Comparison of ENCODE assay signal across 8 cellular contexts in genomic region chr7:106779877-106780276, GRCh38.
DNase-seq lines count a peak whose midpoint lies in the region; ATAC-seq and TF ChIP-seq lines count a peak whose summit lies in the region.

No MANE protein-coding gene starts in this region.

- no peak overlapping the region for H3K4me3 Mint-ChIP-seq in activated naive CD8-positive, alpha-beta T cell treated with anti-CD3 and anti-CD28 coated beads, Interleukin-2, amount 50 U/mL, for 24 hours
- no peak overlapping the region for H3K4me3 Mint-ChIP-seq in activated naive CD8-positive, alpha-beta T cell treated with anti-CD3 and anti-CD28 coated beads for 36 hours
- H3K4me3 Mint-ChIP-seq in activated T-cell treated with anti-CD3 and anti-CD28 coated beads, Interleukin-2, amount 50 U/mL, for 4 hours, result no peak overlapping the region

- H3K9me3 ChIP-seq in transverse colon, result no peaks in the 10 kb centered on the region

- intact Hi-C loops in transverse colon (cut with DNase I; ENCODE audit: low total_unique reads), result no loop called here

- peaks cover 19% of the 10 kb centered on the region for H3K4me1 Mint-ChIP-seq in activated naive CD8-positive, alpha-beta T cell treated with anti-CD3 and anti-CD28 coated beads, Interleukin-2, amount 50 U/mL, for 24 hours
- peaks cover 8% of the 10 kb centered on the region for H3K4me1 Mint-ChIP-seq in activated naive CD8-positive, alpha-beta T cell treated with anti-CD3 and anti-CD28 coated beads for 36 hours
- peaks cover 7% of the 10 kb centered on the region for H3K4me1 Mint-ChIP-seq in activated T-cell treated with anti-CD3 and anti-CD28 coated beads, Interleukin-2, amount 50 U/mL, for 4 hours (ENCODE audit: low read depth)

- peaks cover 0 to 7% (median 2%) of the 10 kb centered on the region in 4 donors for H3K4me1 ChIP-seq in transverse colon

- TF ChIP-seq CTCF in NB4 (IDR thresholded peaks at IDR 0.05; ENCODE audit: low read depth, low read length) (peak; percentile 28), transverse colon (IDR thresholded peaks at IDR 0.05) (peak in 3 of 5 experiments; percentile 17 to 58 (median 25)), foreskin fibroblast (IDR thresholded peaks at IDR 0.05; ENCODE audit: low read depth, low read length) (no peak)

- DNase-seq in activated naive CD8-positive, alpha-beta T cell treated with anti-CD3 and anti-CD28 coated beads, Interleukin-2, amount 50 U/mL, for 24 hours, result no peak
- DNase-seq in activated naive CD8-positive, alpha-beta T cell treated with anti-CD3 and anti-CD28 coated beads for 36 hours, result no peak
- peak; percentile 29 for DNase-seq in NB4 (ENCODE audit: low read depth)
- DNase-seq in erythroblast (lab: John Stamatoyannopoulos, UW), result peak; percentile 12 to 29
- DNase-seq in transverse colon, result peak; percentile 69
- no peak for DNase-seq in HCEC 1CT
- no peak for DNase-seq in activated T-cell treated with anti-CD3 and anti-CD28 coated beads, Interleukin-2, amount 50 U/mL, for 4 hours
- DNase-seq in foreskin fibroblast, result no peak

- H3K36me3 ChIP-seq in transverse colon, result no peaks in the 10 kb centered on the region

- no peak overlapping the region for H3K27ac ChIP-seq in transverse colon

- H3K27me3 ChIP-seq in transverse colon, result no peaks in the 10 kb centered on the region

- whole genome bisulfite sequencing in transverse colon (ENCODE audit: low coverage in 1 of 2), 2 donors, result 71% methylated on average over 4 of the region's 4 CpGs; no CpG with 5 or more reads in 1 of the 2 donors

- H3K4me3 ChIP-seq in NB4 (ENCODE audit: low read depth, low read length) (no peak overlapping the region), transverse colon (no peak overlapping the region), foreskin fibroblast (ENCODE audit: low read depth in 1 of 2, low read length in 2 of 2) (no peak overlapping the region)

- H3K9me3 Mint-ChIP-seq in activated naive CD8-positive, alpha-beta T cell treated with anti-CD3 and anti-CD28 coated beads, Interleukin-2, amount 50 U/mL, for 24 hours, result peaks cover 10% of the 10 kb centered on the region
- H3K9me3 Mint-ChIP-seq in activated naive CD8-positive, alpha-beta T cell treated with anti-CD3 and anti-CD28 coated beads for 36 hours, result peaks cover 5% of the 10 kb centered on the region
- H3K9me3 Mint-ChIP-seq in activated T-cell treated with anti-CD3 and anti-CD28 coated beads, Interleukin-2, amount 50 U/mL, for 4 hours, result peaks cover 9% of the 10 kb centered on the region

- in situ Hi-C loops in transverse colon (cut with MboI; ENCODE audit: low pct_ligation_motif_present in 1 of 4, low pct_unique_long_range_greater_than_20kb in 1 of 4, low sequenced_read_pairs in 3 of 4), result loop anchor here in 1 of 4 donors (25.0 kb wide), 1 partner anchor 357 kb away; no protein-coding TSS in a partner anchor

- H3K27me3 Mint-ChIP-seq in activated naive CD8-positive, alpha-beta T cell treated with anti-CD3 and anti-CD28 coated beads, Interleukin-2, amount 50 U/mL, for 24 hours, result no peaks in the 10 kb centered on the region
- H3K27me3 Mint-ChIP-seq in activated naive CD8-positive, alpha-beta T cell treated with anti-CD3 and anti-CD28 coated beads for 36 hours, result no peaks in the 10 kb centered on the region
- no peaks in the 10 kb centered on the region for H3K27me3 Mint-ChIP-seq in activated T-cell treated with anti-CD3 and anti-CD28 coated beads, Interleukin-2, amount 50 U/mL, for 4 hours (ENCODE audit: low read depth)

- TF ChIP-seq POLR2A in NB4 (IDR thresholded peaks at IDR 0.05; ENCODE audit: extremely low read depth, insufficient read length) (no peak), erythroblast (IDR thresholded peaks at IDR 0.05; ENCODE audit: low read length) (no peak), transverse colon (IDR thresholded peaks at IDR 0.05) (no peak)

- ATAC-seq in activated naive CD8-positive, alpha-beta T cell treated with anti-CD3 and anti-CD28 coated beads, Interleukin-2, amount 50 U/mL, for 24 hours, result peak; percentile 54
- ATAC-seq in activated T-cell treated with anti-CD3 and anti-CD28 coated beads, Interleukin-2, amount 50 U/mL, for 4 hours, result no peak

- peaks cover 5% of the 10 kb centered on the region for H3K36me3 Mint-ChIP-seq in activated naive CD8-positive, alpha-beta T cell treated with anti-CD3 and anti-CD28 coated beads, Interleukin-2, amount 50 U/mL, for 24 hours (ENCODE audit: low read depth)
- H3K36me3 Mint-ChIP-seq in activated naive CD8-positive, alpha-beta T cell treated with anti-CD3 and anti-CD28 coated beads for 36 hours, result peaks cover 4% of the 10 kb centered on the region
- H3K36me3 Mint-ChIP-seq in activated T-cell treated with anti-CD3 and anti-CD28 coated beads, Interleukin-2, amount 50 U/mL, for 4 hours (ENCODE audit: insufficient read depth), result peaks cover 2% of the 10 kb centered on the region

- no peak for TF ChIP-seq EP300 in transverse colon (IDR thresholded peaks at IDR 0.05; ENCODE audit: low read depth)

- H3K27ac Mint-ChIP-seq in activated naive CD8-positive, alpha-beta T cell treated with anti-CD3 and anti-CD28 coated beads, Interleukin-2, amount 50 U/mL, for 24 hours, result no peak overlapping the region
- no peak overlapping the region for H3K27ac Mint-ChIP-seq in activated naive CD8-positive, alpha-beta T cell treated with anti-CD3 and anti-CD28 coated beads for 36 hours

Comparison
In these comparisons a context has a peak if more than half of its experiments do, and no peak if none do; other contexts are left out.
1. DNase-seq: peak in NB4 (single experiment), erythroblast (2 of 2) and transverse colon (single experiment); none in activated naive CD8-positive, alpha-beta T cell treated with anti-CD3 and anti-CD28 coated beads, Interleukin-2, amount 50 U/mL, for 24 hours (single experiment), activated naive CD8-positive, alpha-beta T cell treated with anti-CD3 and anti-CD28 coated beads for 36 hours (single experiment), HCEC 1CT (single experiment), activated T-cell treated with anti-CD3 and anti-CD28 coated beads, Interleukin-2, amount 50 U/mL, for 4 hours (single experiment) and foreskin fibroblast (0 of 2).